In the genomic region with DNA sequence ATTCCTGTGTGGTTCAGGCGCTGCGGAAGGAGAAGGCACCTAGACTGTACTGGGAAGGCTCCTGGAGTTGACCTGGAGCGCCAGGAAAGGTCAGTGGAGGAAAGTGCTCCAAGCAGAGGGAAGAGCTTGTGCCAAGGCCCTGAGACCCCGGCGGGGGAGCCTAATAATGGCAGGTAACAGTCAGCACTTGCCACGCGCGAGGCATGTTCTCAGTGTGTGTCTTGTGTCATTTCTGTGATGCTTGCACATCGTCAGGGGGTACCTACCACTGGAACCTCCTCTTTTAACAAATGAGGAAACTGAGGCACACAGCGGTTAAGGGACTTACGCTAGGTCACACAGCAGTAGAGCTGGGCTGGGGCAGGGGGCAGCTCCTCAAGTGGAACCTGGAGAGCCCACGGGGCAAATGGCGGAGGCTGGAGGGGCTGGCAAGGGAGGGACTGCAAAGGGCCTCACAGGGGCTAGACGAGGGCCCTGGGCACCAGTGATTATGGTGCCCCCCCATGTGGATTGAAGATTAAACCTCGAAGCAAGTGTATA, we compare ENCODE assay signal across 9 cellular contexts. TPM values are rescaled to one million over a fixed set of nuclear protein-coding genes. Genes with fewer than 3 reads are reported as not detected.
DNase-seq lines count a peak whose midpoint lies in the region; ATAC-seq, FAIRE-seq and TF ChIP-seq lines count a peak whose summit lies in the region.
"Had no signal": no experiment of that assay in that cellular context is flagged by ENCODE, and none has a peak within 500 bp of the region (broad histone marks: within the 10 kb centered on the region; RNA-seq: fewer than 3 reads in every experiment).

No MANE protein-coding gene starts in this region.

- ATAC-seq in upper lobe of right lung = no peak

- H3K36me3 Mint-ChIP-seq in activated naive CD4-positive, alpha-beta T cell treated with anti-CD3 and anti-CD28 coated beads, Interleukin-2, amount 50 U/mL, for 24 hours = no peaks in the 10 kb centered on the region
- H3K36me3 Mint-ChIP-seq in astrocyte (ENCODE audit: low read depth, unreplicated experiment) = peaks cover 2% of the 10 kb centered on the region

- no peak overlapping the region for H3K9ac ChIP-seq in astrocyte (ENCODE audit: low read length)

- H3K4me1 ChIP-seq in astrocyte (ENCODE audit: insufficient read depth, low read length) (no peaks in the 10 kb centered on the region), mononuclear cell (ENCODE audit: insufficient read depth, low read length) (peaks cover 14% of the 10 kb centered on the region), upper lobe of right lung (no peaks in the 10 kb centered on the region)

- H3K27me3 ChIP-seq in astrocyte (ENCODE audit: insufficient read depth, low read length) (peaks cover 28% of the 10 kb centered on the region), mononuclear cell (ENCODE audit: insufficient read depth, low read length) (no peaks in the 10 kb centered on the region), upper lobe of right lung (peaks cover 20% of the 10 kb centered on the region)

- H3K79me2 ChIP-seq in astrocyte (ENCODE audit: insufficient read depth, low read length) = no peaks in the 10 kb centered on the region

- H3K27ac ChIP-seq in astrocyte (ENCODE audit: low read depth, low read length) = no peak overlapping the region
- peak overlapping the region; percentile 47 for H3K27ac ChIP-seq in upper lobe of right lung
- H3K27ac ChIP-seq: SJSA1 had no signal

- intact Hi-C loops in upper lobe of right lung (cut with DNase I) = no loop called here

- H3K36me3 ChIP-seq in astrocyte (ENCODE audit: insufficient read depth, low read length) = no peaks in the 10 kb centered on the region
- H3K36me3 ChIP-seq in upper lobe of right lung = no peaks in the 10 kb centered on the region
- H3K36me3 ChIP-seq: SJSA1 had no signal

- no peak overlapping the region for H3K27ac Mint-ChIP-seq in activated naive CD4-positive, alpha-beta T cell treated with anti-CD3 and anti-CD28 coated beads, Interleukin-2, amount 50 U/mL, for 24 hours
- H3K27ac Mint-ChIP-seq in astrocyte (ENCODE audit: unreplicated experiment) = no peak overlapping the region

- H3K9me3 Mint-ChIP-seq in activated naive CD4-positive, alpha-beta T cell treated with anti-CD3 and anti-CD28 coated beads, Interleukin-2, amount 50 U/mL, for 24 hours = no peaks in the 10 kb centered on the region
- peaks cover 3% of the 10 kb centered on the region for H3K9me3 Mint-ChIP-seq in astrocyte (ENCODE audit: unreplicated experiment)

- H3K4me3 ChIP-seq in astrocyte (ENCODE audit: insufficient read depth, low read depth, low read length) = no peak overlapping the region
- peak overlapping the region; percentile 36 for H3K4me3 ChIP-seq in mononuclear cell (ENCODE audit: low read length)
- peak overlapping the region; percentile 58 for H3K4me3 ChIP-seq in upper lobe of right lung

- TF ChIP-seq CTCF in astrocyte (IDR thresholded peaks at IDR 0.05; ENCODE audit: insufficient read depth, low read depth, low read length) = no peak
- no peak for TF ChIP-seq CTCF in upper lobe of right lung (IDR thresholded peaks at IDR 0.05)

- H3K4me3 Mint-ChIP-seq in activated naive CD4-positive, alpha-beta T cell treated with anti-CD3 and anti-CD28 coated beads, Interleukin-2, amount 50 U/mL, for 24 hours = peak overlapping the region; percentile 78
- peak overlapping the region; percentile 62 for H3K4me3 Mint-ChIP-seq in astrocyte (ENCODE audit: unreplicated experiment)

- H3K4me2 ChIP-seq in astrocyte (ENCODE audit: low read length) = peak overlapping the region; percentile 67

- no peak for FAIRE-seq in astrocyte (lab: Jason Lieb, UNC)

- peaks cover 9% of the 10 kb centered on the region for H3K4me1 Mint-ChIP-seq in activated naive CD4-positive, alpha-beta T cell treated with anti-CD3 and anti-CD28 coated beads, Interleukin-2, amount 50 U/mL, for 24 hours
- H3K4me1 Mint-ChIP-seq in astrocyte (ENCODE audit: low read depth, unreplicated experiment) = peaks cover 1% of the 10 kb centered on the region

- peak overlapping the region; percentile 34 for H2AFZ ChIP-seq in astrocyte (ENCODE audit: low read depth, low read length)

- no peak for DNase-seq in activated naive CD4-positive, alpha-beta T cell treated with anti-CD3 and anti-CD28 coated beads, Interleukin-2, amount 50 U/mL, for 16 hours
- DNase-seq in astrocyte (ENCODE audit: low read depth) (no peak), upper lobe of right lung (no peak), DMS153 treated with DMSO at 0.1 percent for 48 hours (lab: John Stamatoyannopoulos, UW; ENCODE audit: unreplicated experiment) (no peak), hippocampal formation (lab: John Stamatoyannopoulos, UW) (no peak)
- no peak for DNase-seq in stimulated activated naive CD4-positive, alpha-beta T cell treated with Interleukin-2 at 50 U/mL for 16 hours (lab: John Stamatoyannopoulos, UW)

- H3K27me3 Mint-ChIP-seq in activated naive CD4-positive, alpha-beta T cell treated with anti-CD3 and anti-CD28 coated beads, Interleukin-2, amount 50 U/mL, for 24 hours = peaks cover 16% of the 10 kb centered on the region
- peaks cover 52% of the 10 kb centered on the region for H3K27me3 Mint-ChIP-seq in astrocyte (ENCODE audit: low read depth, unreplicated experiment)

- no peaks in the 10 kb centered on the region for H3K9me3 ChIP-seq in astrocyte (ENCODE audit: insufficient read depth, low read depth, low read length)
- no peaks in the 10 kb centered on the region for H3K9me3 ChIP-seq in mononuclear cell (ENCODE audit: low read depth, low read length)
- no peaks in the 10 kb centered on the region for H3K9me3 ChIP-seq in upper lobe of right lung
- H3K9me3 ChIP-seq: SJSA1 had no signal

- no peaks in the 10 kb centered on the region for H4K20me1 ChIP-seq in astrocyte (ENCODE audit: insufficient read depth, low read length)

RNA-seq across cellular contexts. Expression of a gene that starts 1.0 kb away (rescaled TPM):
- 0.16 TPM in 1 of 2 replicates, not detected in the other for total RNA-seq in astrocyte
- 0.31 TPM for total RNA-seq in mononuclear cell
- total RNA-seq in upper lobe of right lung = 2.7 TPM

RNA-seq across cellular contexts. Expression of a gene that starts 18.5 kb away (rescaled TPM):
- total RNA-seq in astrocyte (0.24 and 0.36 TPM in 2 replicates), mononuclear cell (0.73 TPM), upper lobe of right lung (0.43 TPM)

RNA-seq across cellular contexts. Expression of a gene that starts 51.0 kb away (rescaled TPM):
- total RNA-seq in astrocyte (33.1 and 33.7 TPM in 2 replicates), mononuclear cell (20.7 TPM), upper lobe of right lung (36.5 TPM)
